In the genomic region with DNA sequence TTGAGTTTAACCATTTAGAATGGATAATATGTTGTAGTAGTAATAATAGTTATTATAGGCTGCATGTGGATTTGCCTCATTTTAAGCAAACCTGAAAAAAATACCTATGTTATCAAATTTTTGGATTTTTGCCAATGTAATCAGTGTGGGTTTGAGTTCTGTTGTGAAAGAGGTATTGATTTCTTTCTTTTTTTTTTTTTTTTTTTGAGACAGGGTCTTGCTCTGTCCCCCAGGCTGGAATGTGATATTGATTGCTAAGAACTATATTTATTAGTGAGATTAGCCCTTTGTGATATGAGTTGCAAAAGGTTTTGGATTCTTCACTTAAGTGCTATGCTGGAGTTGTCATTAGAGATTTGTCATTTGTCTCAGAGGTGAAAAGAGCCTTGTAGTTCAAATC, we compare ENCODE assay signal across 23 cellular contexts.
DNase-seq lines count a peak whose midpoint lies in the region; ATAC-seq and TF ChIP-seq lines count a peak whose summit lies in the region.
"Had no signal": no experiment of that assay in that cellular context is flagged by ENCODE, and none has a peak within 500 bp of the region (broad histone marks: within the 10 kb centered on the region; RNA-seq: fewer than 3 reads in every experiment).

No MANE protein-coding gene starts in this region.

- peaks cover 1 to 40% (median 16%) of the 10 kb centered on the region in 4 donors for H3K4me1 ChIP-seq in right lobe of liver

- TF ChIP-seq CTCF in right lobe of liver (IDR thresholded peaks at IDR 0.05), result no peak

- peak in 3 of 4 donors; percentile 3 to 43 (median 6) for ATAC-seq in right lobe of liver
- ATAC-seq: PC-3 had no signal

- no peaks in the 10 kb centered on the region for H3K9me3 ChIP-seq in right lobe of liver
- H3K9me3 ChIP-seq: BE2C had no signal

- H3K4me3 ChIP-seq in right lobe of liver, result no peak overlapping the region

- no peaks in the 10 kb centered on the region for H3K36me3 ChIP-seq in right lobe of liver
- H3K36me3 ChIP-seq: BE2C had no signal

- TF ChIP-seq POLR2A in right lobe of liver (IDR thresholded peaks at IDR 0.05), result no peak

- DNase-seq in NCI-H748 (lab: John Stamatoyannopoulos, UW; ENCODE audit: unreplicated experiment), result peak; percentile 17
- DNase-seq in NCI-H748 treated with DMSO at 0.1 percent for 48 hours (lab: John Stamatoyannopoulos, UW), result no peak
- DNase-seq in HuH-7.5 (ENCODE audit: low spot score), result peak; percentile 18
- peak; percentile 69 for DNase-seq in NCI-H2227 treated with DMSO at 0.1 percent for 48 hours (lab: John Stamatoyannopoulos, UW)
- no peak for DNase-seq in right lobe of liver
- DNase-seq in DMS 273 (lab: John Stamatoyannopoulos, UW; ENCODE audit: unreplicated experiment), result no peak
- DNase-seq in cerebellar cortex (ENCODE audit: low spot score), result no peak
- DNase-seq in DMS79 (lab: John Stamatoyannopoulos, UW), result no peak
- DNase-seq: 8988T; ACHN; BE2C; Calu3; CD8-positive, alpha-beta memory T cell; DMS153; KBM-7; MV-4-11; NCI-H1105; NCI-H1436 treated with DMSO at 0.1 percent for 48 hours; NCI-H2029; NCI-H446 treated with DMSO at 0.1 percent for 48 hours; NCI-H526; NK-92 treated with Interleukin-12 subunit alpha and Interleukin-12 subunit beta, amount 100 ng/mL, for 24 hours; PC-3 had no signal

- H3K27me3 ChIP-seq in right lobe of liver, result no peaks in the 10 kb centered on the region
- H3K27me3 ChIP-seq: BE2C had no signal

- peak overlapping the region in 1 of 3 donors; percentile 50 for H3K27ac ChIP-seq in right lobe of liver

- intact Hi-C loops in right lobe of liver (cut with DNase I), result no loop called here

Comparison
In these comparisons a context has a peak if more than half of its experiments do, and no peak if none do; other contexts are left out.
1. DNase-seq: peak in NCI-H748 (single experiment), HuH-7.5 (single experiment) and NCI-H2227 treated with DMSO at 0.1 percent for 48 hours (single experiment); none in NCI-H748 treated with DMSO at 0.1 percent for 48 hours (single experiment), right lobe of liver (0 of 3), DMS 273 (single experiment), cerebellar cortex (single experiment) and DMS79 (single experiment).